Comparison of ENCODE assay signal across 8 cellular contexts in genomic region chr7:76281006-76281705, GRCh38. TPM values are rescaled to one million over a fixed set of nuclear protein-coding genes. Genes with fewer than 3 reads are reported as not detected.
DNase-seq lines count a peak whose midpoint lies in the region; ATAC-seq, FAIRE-seq and TF ChIP-seq lines count a peak whose summit lies in the region.

No MANE protein-coding gene starts in this region.

- no peaks in the 10 kb centered on the region for H3K9me3 Mint-ChIP-seq in activated CD8-positive, alpha-beta memory T cell treated with anti-CD3 and anti-CD28 coated beads, Interleukin-2, amount 10 ng/mL, durations not matched to agents 7 days and 5 days (ENCODE audit: low read depth)
- H3K9me3 Mint-ChIP-seq in type B pancreatic cell = no peaks in the 10 kb centered on the region

- H2AFZ ChIP-seq in K562 (ENCODE audit: low read depth, low read length) = peak overlapping the region; percentile 77
- H2AFZ ChIP-seq in HepG2 (ENCODE audit: low read length) = no peak overlapping the region

- POLR2A ChIA-PET in K562 (lab: Yijun Ruan, JAX) = no interaction called here
- POLR2A ChIA-PET in HepG2 (lab: Yijun Ruan, JAX) = interaction anchor here (0.6 kb wide), 1 partner anchor 22 kb away, joined by 3 read pairs; no protein-coding TSS in a partner anchor

- no peak overlapping the region for H3K4me2 ChIP-seq in K562 (ENCODE audit: insufficient read depth, low read length)
- H3K4me2 ChIP-seq in HepG2 (ENCODE audit: low read depth, low read length) = peak overlapping the region; percentile 67

- CTCF ChIA-PET in activated CD8-positive, alpha-beta memory T cell treated with anti-CD3 and anti-CD28 coated beads, Interleukin-2, amount 10 ng/mL, durations not matched to agents 7 days and 5 days (lab: Charles Lee) = interaction anchor here (1.9 to 3.7 kb wide), 2 partner anchors 10 to 33 kb away, joined by 8 to 21 read pairs; no protein-coding TSS in a partner anchor
- CTCF ChIA-PET in K562 (lab: Yijun Ruan, JAX; ENCODE audit: low intra/inter-chr PET ratio) = interaction anchor here (1.7 kb wide), 1 partner anchor 33 kb away, joined by 4 read pairs; no protein-coding TSS in a partner anchor
- CTCF ChIA-PET in HepG2 (lab: Yijun Ruan, JAX; ENCODE audit: low intra/inter-chr PET ratio, low total read pairs) = interaction anchor here (0.7 to 1.0 kb wide), 2 partner anchors 33 to 67 kb away, joined by 3 read pairs; no protein-coding TSS in a partner anchor

- TF ChIP-seq RAD21 in K562 (CRISPR knock-in tag; conservative IDR thresholded peaks at IDR 0.05 in 1 of 2, IDR thresholded peaks at IDR 0.05 in 1 of 2) = no peak
- TF ChIP-seq RAD21 in HepG2 (CRISPR knock-in tag; IDR thresholded peaks at IDR 0.05) = no peak

- intact Hi-C loops in K562 (cut with micrococcal nuclease) (no loop called here), HepG2 (cut with micrococcal nuclease; ENCODE audit: unreplicated experiment) (no loop called here)

- H3K79me2 ChIP-seq in K562 (ENCODE audit: control insufficient read depth, insufficient read depth, low read length) (no peaks in the 10 kb centered on the region), HepG2 (ENCODE audit: insufficient read depth, low read length) (no peaks in the 10 kb centered on the region)

- peaks cover 65% of the 10 kb centered on the region for H3K27me3 Mint-ChIP-seq in activated CD8-positive, alpha-beta memory T cell treated with anti-CD3 and anti-CD28 coated beads, Interleukin-2, amount 10 ng/mL, durations not matched to agents 7 days and 5 days
- H3K27me3 Mint-ChIP-seq in type B pancreatic cell = peaks cover 80% of the 10 kb centered on the region

- WGBS in K562 (ENCODE audit: insufficient coverage, low coverage, missing lambda C conversion rate) = 4% methylated on average over 21 of the region's 63 CpGs
- 10% methylated on average over 39 of the region's 63 CpGs for WGBS in HepG2 (ENCODE audit: low lambda C conversion rate)

- no peak overlapping the region for H3K27ac ChIP-seq in K562 (ENCODE audit: extremely low read depth, low read depth, low read length)
- H3K27ac ChIP-seq in HepG2 (ENCODE audit: extremely low read length, insufficient read depth, low read length) = no peak overlapping the region

- H3K9me1 ChIP-seq in K562 (ENCODE audit: control insufficient read depth, insufficient read depth, low read length) = no peaks in the 10 kb centered on the region

- BruUV-seq in K562 (replicated peaks; lab: Mats Ljungman, UMichigan) = no TSS peak
- no TSS peak for BruUV-seq in HepG2 (replicated peaks; lab: Mats Ljungman, UMichigan)

- no peak overlapping the region for H3K27ac Mint-ChIP-seq in activated CD8-positive, alpha-beta memory T cell treated with anti-CD3 and anti-CD28 coated beads, Interleukin-2, amount 10 ng/mL, durations not matched to agents 7 days and 5 days
- H3K27ac Mint-ChIP-seq in type B pancreatic cell = peak overlapping the region; percentile 66

- ATAC-seq in activated CD8-positive, alpha-beta memory T cell treated with anti-CD3 and anti-CD28 coated beads, Interleukin-2, amount 10 ng/mL, durations not matched to agents 7 days and 5 days = peak; percentile 52
- ATAC-seq in K562 (peak; percentile 19; the same call in 2 of the 3 replicates), HepG2 (no peak), HG02588 (IDR thresholded peaks at IDR 0.05; ENCODE audit: unreplicated experiment) (no peak)

- H3K27me3 ChIP-seq in K562 (ENCODE audit: control insufficient read depth in 2 of 2, insufficient read depth in 2 of 2, low read length in 2 of 2) (peaks cover 41 to 65% of the 10 kb centered on the region in 2 experiments; a peak in 4 of 5 replicates), HepG2 (ENCODE audit: control insufficient read depth in 1 of 2, insufficient read depth in 2 of 2, low read length in 2 of 2) (peaks cover 11 to 69% of the 10 kb centered on the region in 2 experiments)

- H3K36me3 ChIP-seq in K562 (ENCODE audit: control insufficient read depth, insufficient read depth, low read length) (no peaks in the 10 kb centered on the region), HepG2 (replicated peaks in 1 of 2; ENCODE audit: control insufficient read depth in 1 of 2, insufficient read depth in 2 of 2, low read length in 2 of 2) (no peaks in the 10 kb centered on the region)

- peaks cover 8% of the 10 kb centered on the region for H3K4me1 Mint-ChIP-seq in activated CD8-positive, alpha-beta memory T cell treated with anti-CD3 and anti-CD28 coated beads, Interleukin-2, amount 10 ng/mL, durations not matched to agents 7 days and 5 days
- no peaks in the 10 kb centered on the region for H3K4me1 Mint-ChIP-seq in type B pancreatic cell (ENCODE audit: unreplicated experiment)

- H3K4me3 Mint-ChIP-seq in activated CD8-positive, alpha-beta memory T cell treated with anti-CD3 and anti-CD28 coated beads, Interleukin-2, amount 10 ng/mL, durations not matched to agents 7 days and 5 days = peak overlapping the region; percentile 44
- peak overlapping the region; percentile 86 for H3K4me3 Mint-ChIP-seq in type B pancreatic cell

- H3K4me3 ChIP-seq in K562 (no peak overlapping the region), HepG2 (replicated peaks in 1 of 3; ENCODE audit: insufficient read depth in 1 of 3, low read depth in 2 of 3, low read length in 3 of 3) (peak overlapping the region in 2 of 3 experiments; percentile 26 to 54; a peak in 3 of 6 replicates)

- no peak for DNase-seq in activated CD8-positive, alpha-beta memory T cell treated with anti-CD3 and anti-CD28 coated beads, Interleukin-2, amount 10 ng/mL, durations not matched to agents 7 days and 5 days
- no peak for DNase-seq in activated CD8-positive, alpha-beta memory T cell treated with anti-CD3 and anti-CD28 coated beads for 24 hours
- DNase-seq in K562 (ENCODE audit: extremely low read depth in 1 of 4, low spot score in 3 of 4) (peak in 2 of 4 experiments; percentile 61 to 68), HepG2 (ENCODE audit: low spot score) (no peak), type B pancreatic cell (ENCODE audit: extremely low spot score, unreplicated experiment) (no peak), DMS153 treated with DMSO at 0.1 percent for 48 hours (lab: John Stamatoyannopoulos, UW; ENCODE audit: unreplicated experiment) (no peak)
- DNase-seq in stimulated activated CD4-positive, alpha-beta T cell treated with anti-CD3 and anti-CD28 coated beads, Interleukin-1b, Interleukin-23, amount 100 ng/mL, for 48 hours = no peak

- no peak for TF ChIP-seq CTCF in K562 (IDR thresholded peaks at IDR 0.05 in 2 of 3, conservative IDR thresholded peaks at IDR 0.05 in 1 of 3; ENCODE audit: insufficient read depth in 2 of 3, low read depth in 1 of 3, low read length in 3 of 3)
- TF ChIP-seq CTCF in HepG2 (CRISPR knock-in tag; IDR thresholded peaks at IDR 0.05) = no peak
- no peak for TF ChIP-seq CTCF in type B pancreatic cell (conservative IDR thresholded peaks at IDR 0.05)

- H3K4me1 ChIP-seq in K562 (replicated peaks in 1 of 2; ENCODE audit: control insufficient read depth in 2 of 2, insufficient read depth in 2 of 2, low read length in 2 of 2) (peaks cover 0 to 38% of the 10 kb centered on the region in 2 experiments; a peak in 3 of 5 replicates), HepG2 (ENCODE audit: insufficient read depth, low read length) (peaks cover 13% of the 10 kb centered on the region)

- in situ Hi-C loops in K562 (cut with MboI) = no loop called here
- in situ Hi-C loops in HepG2 (cut with HindIII; ENCODE audit: extremely low pct_ligation_motif_present, low pct_unique_long_range_greater_than_20kb) = loop anchor here (5.0 kb wide), 1 partner anchor 36 kb away; no protein-coding TSS in a partner anchor

- TF ChIP-seq EP300 in K562 (IDR thresholded peaks at IDR 0.05; ENCODE audit: low read length) (no peak), HepG2 (IDR thresholded peaks at IDR 0.05; ENCODE audit: low read depth in 2 of 2, low read length in 2 of 2) (no peak), HepG2 (CRISPR knock-in tag; IDR thresholded peaks at IDR 0.05; ENCODE audit: borderline replicate concordance) (no peak)

- H3K36me3 Mint-ChIP-seq in activated CD8-positive, alpha-beta memory T cell treated with anti-CD3 and anti-CD28 coated beads, Interleukin-2, amount 10 ng/mL, durations not matched to agents 7 days and 5 days = no peaks in the 10 kb centered on the region
- no peaks in the 10 kb centered on the region for H3K36me3 Mint-ChIP-seq in type B pancreatic cell

- H3K9me3 ChIP-seq in K562 (replicated peaks; ENCODE audit: control insufficient read depth, insufficient read depth, low read depth, low read length) = no peaks in the 10 kb centered on the region
- no peaks in the 10 kb centered on the region for H3K9me3 ChIP-seq in HepG2 (ENCODE audit: low read length)

- H4K20me1 ChIP-seq in K562 (replicated peaks; ENCODE audit: control insufficient read depth, insufficient read depth, low read length) (no peaks in the 10 kb centered on the region; the same call in 1 of the 2 replicates), HepG2 (ENCODE audit: insufficient read depth, low read length) (no peaks in the 10 kb centered on the region)

- H3K9ac ChIP-seq in K562 (ENCODE audit: insufficient read depth in 1 of 2, low read depth in 2 of 2, low read length in 2 of 2) (peak overlapping the region in 1 of 2 experiments; percentile 87; a peak in 1 of 4 replicates), HepG2 (ENCODE audit: insufficient read depth, low read depth, low read length) (no peak overlapping the region)

- peak; percentile 15 for FAIRE-seq in K562 (lab: Jason Lieb, UNC)
- FAIRE-seq in HepG2 (lab: Jason Lieb, UNC) = no peak

- TF ChIP-seq POLR2A in K562 (conservative IDR thresholded peaks at IDR 0.05) (no peak), HepG2 (IDR thresholded peaks at IDR 0.05; ENCODE audit: insufficient read depth in 1 of 2, low read depth in 2 of 2, low read length in 2 of 2) (no peak)

RNA-seq across cellular contexts. Expression of gene HSPB1, which starts 21.3 kb away (rescaled TPM):
- total RNA-seq in activated CD8-positive, alpha-beta memory T cell treated with anti-CD3 and anti-CD28 coated beads, Interleukin-2, amount 10 ng/mL, durations not matched to agents 7 days and 5 days = 10 to 100 TPM; 36.5 to 62.9 TPM
- total RNA-seq in K562 (2011; cell fraction: chromatin; rRNA removed; ENCODE audit: low replicate concordance) = 7.2 and 18.6 TPM in 2 replicates
- total RNA-seq in K562 (2011; cell fraction: nucleolus; rRNA removed) = 37.0 and 39.4 TPM in 2 replicates
- total RNA-seq in K562 (2011; cell fraction: nucleoplasm; rRNA removed) = 25.3 and 28.7 TPM in 2 replicates
- total RNA-seq in K562 (2014; rRNA removed) (138 and 216 TPM in 2 replicates), K562 (2014; rRNA removed; fragmentation: Illumina TruSeq; extraction: Trizol) (16.0 and 27.1 TPM in 2 replicates), K562 (2015; rRNA removed; fragmentation: Illumina TruSeq; extraction: Trizol) (180 TPM in 2 replicates), K562 (2021) (522 and 565 TPM in 2 replicates), HepG2 (2016; rRNA removed; fragmentation: Illumina TruSeq; extraction: Trizol) (21.0 and 22.7 TPM in 2 replicates), type B pancreatic cell (ENCODE audit: low replicate concordance) (228 and 315 TPM in 2 replicates)
- polyA plus RNA-seq in K562 (2011; rRNA removed) (44.8 and 88.9 TPM in 2 replicates), K562 (2014; fragmentation: Illumina TruSeq; extraction: Trizol) (258 and 607 TPM in 2 replicates), K562 (2014; fragmentation: Nextera tagmentation; extraction: Ambion mirVana) (100 to 1,000 TPM in 1 of 2 experiments, 10 to 100 TPM in 1; 97.3 to 128 TPM), K562 (2014; rRNA removed) (283 and 298 TPM in 2 replicates), HepG2 (2011; rRNA removed) (38.6 and 58.7 TPM in 2 replicates)
- 114 and 636 TPM in 2 replicates for polyA plus RNA-seq in K562 (2011; cell fraction: cytosol; rRNA removed)
- polyA plus RNA-seq in K562 (2011; cell fraction: nucleus; rRNA removed) = 55.5 and 127 TPM in 2 replicates
- 343 and 551 TPM in 2 replicates for polyA plus RNA-seq in K562 (2012)
- polyA minus RNA-seq in K562 (2011; rRNA and poly(A)+ RNA removed) = 7.3 and 10.1 TPM in 2 replicates
- polyA minus RNA-seq in K562 (2011; cell fraction: cytosol; rRNA and poly(A)+ RNA removed) = 107 and 110 TPM in 2 replicates
- polyA minus RNA-seq in K562 (2011; cell fraction: nucleus; rRNA and poly(A)+ RNA removed) = 19.9 and 22.8 TPM in 2 replicates
- total RNA-seq in HepG2 (2016; cell fraction: cytosol; rRNA removed; fragmentation: Illumina TruSeq; extraction: Trizol; ENCODE audit: low read depth) = 28.6 and 37.9 TPM in 2 replicates
- 19.5 and 23.3 TPM in 2 replicates for total RNA-seq in HepG2 (2016; cell fraction: insoluble cytoplasmic fraction; rRNA removed; fragmentation: Illumina TruSeq; extraction: Trizol)
- 23.9 and 34.4 TPM in 2 replicates for total RNA-seq in HepG2 (2016; cell fraction: membrane; rRNA removed; fragmentation: Illumina TruSeq; extraction: Trizol)
- 7.9 and 12.0 TPM in 2 replicates for total RNA-seq in HepG2 (2016; cell fraction: nucleus; rRNA removed; fragmentation: Illumina TruSeq; extraction: Trizol)
- 27.4 and 50.9 TPM in 2 replicates for polyA plus RNA-seq in HepG2 (2011; cell fraction: cytosol; rRNA removed)
- 34.0 and 48.4 TPM in 2 replicates for polyA plus RNA-seq in HepG2 (2011; cell fraction: nucleus; rRNA removed)
- 35.1 and 96.6 TPM in 2 replicates for polyA plus RNA-seq in HepG2 (2012)
- polyA plus RNA-seq in HepG2 (2016; cell fraction: cytosol; fragmentation: Illumina TruSeq; extraction: Trizol; ENCODE audit: low read depth) = 146 and 151 TPM in 2 replicates
- polyA plus RNA-seq in HepG2 (2016; cell fraction: insoluble cytoplasmic fraction; fragmentation: Illumina TruSeq; extraction: Trizol; ENCODE audit: low read depth) = 58.6 and 80.2 TPM in 2 replicates
- 115 and 119 TPM in 2 replicates for polyA plus RNA-seq in HepG2 (2016; cell fraction: membrane; fragmentation: Illumina TruSeq; extraction: Trizol; ENCODE audit: low read depth)
- polyA plus RNA-seq in HepG2 (2016; cell fraction: nucleus; fragmentation: Illumina TruSeq; extraction: Trizol; ENCODE audit: insufficient read depth, low read depth) = 42.2 and 50.9 TPM in 2 replicates
- 27.1 and 53.9 TPM in 2 replicates for polyA minus RNA-seq in HepG2 (2011; rRNA and poly(A)+ RNA removed; ENCODE audit: low replicate concordance)
- polyA minus RNA-seq in HepG2 (2011; cell fraction: cytosol; rRNA and poly(A)+ RNA removed) = 26.1 and 27.0 TPM in 2 replicates
- 5.0 and 5.2 TPM in 2 replicates for polyA minus RNA-seq in HepG2 (2011; cell fraction: nucleus; rRNA and poly(A)+ RNA removed)

Comparison
In these comparisons a context has a peak if more than half of its experiments do, and no peak if none do; other contexts are left out.
1. ATAC-seq: peak in activated CD8-positive, alpha-beta memory T cell treated with anti-CD3 and anti-CD28 coated beads, Interleukin-2, amount 10 ng/mL, durations not matched to agents 7 days and 5 days (single experiment) and K562 (single experiment); none in HepG2 (single experiment) and HG02588 (single experiment).